8 cellular contexts compared by ENCODE assay signal in genomic region chr7:76020031-76020714, GRCh38. TPM values are rescaled to one million over a fixed set of nuclear protein-coding genes. Genes with fewer than 3 reads are reported as not detected.
A peak's percentile ranks its signal among the peaks of the same experiment; 100 is the strongest.
DNase-seq lines count a peak whose midpoint lies in the region; ATAC-seq and TF ChIP-seq lines count a peak whose summit lies in the region.

No MANE protein-coding gene starts in this region.

- peaks cover 14% of the 10 kb centered on the region for H3K4me1 Mint-ChIP-seq in activated naive CD8-positive, alpha-beta T cell treated with anti-CD3 and anti-CD28 coated beads, Interleukin-2, amount 10 ng/mL, durations not matched to agents 7 days and 5 days

- no peaks in the 10 kb centered on the region for H3K9me3 Mint-ChIP-seq in activated naive CD8-positive, alpha-beta T cell treated with anti-CD3 and anti-CD28 coated beads, Interleukin-2, amount 10 ng/mL, durations not matched to agents 7 days and 5 days

- intact Hi-C loops in heart left ventricle (cut with DNase I), result loop anchor here in 9 of 10 donors (1.0 to 10.0 kb wide), 4 partner anchors 153 to 255 kb away; no protein-coding TSS in a partner anchor

- peaks cover 0 to 21% (median 13%) of the 10 kb centered on the region in 9 donors for H3K36me3 ChIP-seq in heart left ventricle

- TF ChIP-seq CTCF in heart left ventricle (IDR thresholded peaks at IDR 0.05), result peak; percentile 85 to 95 (median 91)

- H3K27ac ChIP-seq in heart left ventricle, result no peak overlapping the region

- ATAC-seq in SK-N-SH treated with all-trans-retinoic acid at 6 μM for 48 hours (peak; percentile 93), heart left ventricle (peak; percentile 52 to 86 (median 80)), HG03095 (IDR thresholded peaks at IDR 0.05; ENCODE audit: unreplicated experiment) (no peak), GM18520 (IDR thresholded peaks at IDR 0.05; ENCODE audit: unreplicated experiment) (no peak)
- peak; percentile 71 for ATAC-seq in activated naive CD8-positive, alpha-beta T cell treated with anti-CD3 and anti-CD28 coated beads, Interleukin-2, amount 10 ng/mL, durations not matched to agents 7 days and 5 days (ENCODE audit: low read depth)

- DNase-seq in Daoy (ENCODE audit: low read depth) (peak; percentile 57), Kasumi-1 (lab: John Stamatoyannopoulos, UW) (peak; percentile 45 to 58), heart left ventricle (peak; percentile 75 to 87 (median 80)), putamen (ENCODE audit: low spot score) (peak; percentile 37)
- peak; percentile 83 for DNase-seq in activated naive CD8-positive, alpha-beta T cell treated with anti-CD3 and anti-CD28 coated beads, Interleukin-2, amount 10 ng/mL, durations not matched to agents 7 days and 5 days

- H3K36me3 Mint-ChIP-seq in activated naive CD8-positive, alpha-beta T cell treated with anti-CD3 and anti-CD28 coated beads, Interleukin-2, amount 10 ng/mL, durations not matched to agents 7 days and 5 days, result peaks cover 33% of the 10 kb centered on the region

- POLR2A ChIA-PET in activated naive CD8-positive, alpha-beta T cell treated with anti-CD3 and anti-CD28 coated beads, Interleukin-2, amount 10 ng/mL, durations not matched to agents 7 days and 5 days (lab: Charles Lee), result interaction anchor here (0.7 to 1.9 kb wide), 3 partner anchors 28 to 153 kb away, joined by 4 read pairs; partner anchors contain the start of genes MDH2 and STYXL1

- H3K9me3 ChIP-seq in heart left ventricle, result no peaks in the 10 kb centered on the region

- no peak for TF ChIP-seq POLR2A in heart left ventricle (IDR thresholded peaks at IDR 0.05)

- 34 to 41% (median 37%) methylated on average over 5 to 6 of the region's 6 CpGs for WGBS in heart left ventricle, 4 donors

- no peaks in the 10 kb centered on the region for H3K27me3 ChIP-seq in heart left ventricle

- H3K4me3 Mint-ChIP-seq in activated naive CD8-positive, alpha-beta T cell treated with anti-CD3 and anti-CD28 coated beads, Interleukin-2, amount 10 ng/mL, durations not matched to agents 7 days and 5 days, result peak overlapping the region; percentile 55

- no peak overlapping the region for H3K4me3 ChIP-seq in heart left ventricle

- peaks cover 0 to 27% (median 7%) of the 10 kb centered on the region in 12 donors for H3K4me1 ChIP-seq in heart left ventricle

- H3K27me3 Mint-ChIP-seq in activated naive CD8-positive, alpha-beta T cell treated with anti-CD3 and anti-CD28 coated beads, Interleukin-2, amount 10 ng/mL, durations not matched to agents 7 days and 5 days, result no peaks in the 10 kb centered on the region

- peak overlapping the region; percentile 71 for H3K27ac Mint-ChIP-seq in activated naive CD8-positive, alpha-beta T cell treated with anti-CD3 and anti-CD28 coated beads, Interleukin-2, amount 10 ng/mL, durations not matched to agents 7 days and 5 days

TF ChIP-seq in SK-N-SH treated with all-trans-retinoic acid at 6 μM for 48 hours, 23 proteins besides CTCF, POLR2A, EP300 and RAD21:
- TF ChIP-seq CSDC2 (CRISPR knock-in tag; IDR thresholded peaks at IDR 0.05) (no peak), ZFP30 (CRISPR knock-in tag; IDR thresholded peaks at IDR 0.05) (no peak), ZNF8 (CRISPR knock-in tag; IDR thresholded peaks at IDR 0.05) (no peak), POU6F1 (CRISPR knock-in tag; IDR thresholded peaks at IDR 0.05; ENCODE audit: borderline replicate concordance, low read depth) (no peak), PPARA (CRISPR knock-in tag; IDR thresholded peaks at IDR 0.05; ENCODE audit: borderline replicate concordance) (no peak), TCF4 (CRISPR knock-in tag; IDR thresholded peaks at IDR 0.05; ENCODE audit: borderline replicate concordance) (no peak), OSR1 (CRISPR knock-in tag; IDR thresholded peaks at IDR 0.05) (no peak), CREB5 (CRISPR knock-in tag; IDR thresholded peaks at IDR 0.05; ENCODE audit: low read depth) (no peak), CSRNP3 (CRISPR knock-in tag; IDR thresholded peaks at IDR 0.05) (no peak), ZNF565 (CRISPR knock-in tag; conservative IDR thresholded peaks at IDR 0.05; ENCODE audit: low read depth) (no peak), TOX (CRISPR knock-in tag; IDR thresholded peaks at IDR 0.05; ENCODE audit: borderline replicate concordance) (no peak), ZNF70 (CRISPR knock-in tag; IDR thresholded peaks at IDR 0.05) (no peak), ZFP3 (CRISPR knock-in tag; IDR thresholded peaks at IDR 0.05) (no peak), ARNTL (CRISPR knock-in tag; IDR thresholded peaks at IDR 0.05; ENCODE audit: borderline replicate concordance, low read depth) (no peak)

RNA-seq across cellular contexts. Expression of gene TMEM120A, which starts 25.8 kb away (rescaled TPM):
- 3.6 and 5.5 TPM in 2 replicates for total RNA-seq in Daoy (2014; rRNA removed; shearing (Covaris generic))
- 10 to 100 TPM; 25.5 to 27.7 TPM for total RNA-seq in activated naive CD8-positive, alpha-beta T cell treated with anti-CD3 and anti-CD28 coated beads, Interleukin-2, amount 10 ng/mL, durations not matched to agents 7 days and 5 days
- total RNA-seq in heart left ventricle, result 100 to 1,000 TPM in 7 of 9 donors, 10 to 100 TPM in 2; 63.8 to 181 (median 125) TPM
- polyA plus RNA-seq in heart left ventricle, result 100 to 1,000 TPM; 138 to 152 TPM

RNA-seq across cellular contexts. Expression of gene STYXL1, which starts 27.6 kb away (rescaled TPM):
- total RNA-seq in Daoy (2014; rRNA removed; shearing (Covaris generic)), result 85.9 and 109 TPM in 2 replicates
- total RNA-seq in activated naive CD8-positive, alpha-beta T cell treated with anti-CD3 and anti-CD28 coated beads, Interleukin-2, amount 10 ng/mL, durations not matched to agents 7 days and 5 days, result 10 to 100 TPM; 28.7 to 30.3 TPM
- total RNA-seq in heart left ventricle, result 10 to 100 TPM in 8 of 9 donors, 1 to 10 TPM in 1; 7.9 to 26.8 (median 16.1) TPM
- polyA plus RNA-seq in heart left ventricle, result 10 to 100 TPM; 43.1 to 44.3 TPM

RNA-seq across cellular contexts. Expression of gene MDH2, which starts 27.7 kb away (rescaled TPM):
- total RNA-seq in Daoy (2014; rRNA removed; shearing (Covaris generic)), result 70.3 and 97.0 TPM in 2 replicates
- total RNA-seq in activated naive CD8-positive, alpha-beta T cell treated with anti-CD3 and anti-CD28 coated beads, Interleukin-2, amount 10 ng/mL, durations not matched to agents 7 days and 5 days, result 100 to 1,000 TPM; 132 to 137 TPM
- total RNA-seq in heart left ventricle, result 100 to 1,000 TPM; 303 to 591 (median 409) TPM
- polyA plus RNA-seq in heart left ventricle, result 100 to 1,000 TPM; 140 to 251 TPM

Comparison
In these comparisons a context has a peak if more than half of its experiments do, and no peak if none do; other contexts are left out.
1. ATAC-seq: peak in SK-N-SH treated with all-trans-retinoic acid at 6 μM for 48 hours (single experiment), activated naive CD8-positive, alpha-beta T cell treated with anti-CD3 and anti-CD28 coated beads, Interleukin-2, amount 10 ng/mL, durations not matched to agents 7 days and 5 days (single experiment) and heart left ventricle (4 of 4); none in HG03095 (single experiment) and GM18520 (single experiment).
2. Peak in every context shown above with its lines, with median percentiles within 50 percentile points of each other: DNase-seq.